In genomic region chr15:29674661-29675533, GRCh38 we compare ENCODE assay signal across 9 cellular contexts.
DNase-seq lines count a peak whose midpoint lies in the region; ATAC-seq and TF ChIP-seq lines count a peak whose summit lies in the region.
"Had no signal": no experiment of that assay in that cellular context is flagged by ENCODE, and none has a peak within 500 bp of the region (broad histone marks: within the 10 kb centered on the region; RNA-seq: fewer than 3 reads in every experiment).

No MANE protein-coding gene starts in this region.

- ATAC-seq in Panc1 = peak; percentile 93

- H3K4me1 ChIP-seq in Panc1 (ENCODE audit: control insufficient read depth, insufficient read depth, low read length) = peaks cover 15% of the 10 kb centered on the region
- H3K4me1 ChIP-seq in osteoblast (ENCODE audit: insufficient read depth, low read length) = peaks cover 33% of the 10 kb centered on the region

- BruUV-seq in Panc1 (replicated peaks; lab: Mats Ljungman, UMichigan) = no TSS peak

- H3K27me3 ChIP-seq in Panc1 (ENCODE audit: control insufficient read depth, insufficient read depth, low read length) (no peaks in the 10 kb centered on the region), osteoblast (ENCODE audit: insufficient read depth, low read length) (no peaks in the 10 kb centered on the region)

- H3K4me3 ChIP-seq in Panc1 (ENCODE audit: low read depth in 2 of 2, low read length in 2 of 2) (peak overlapping the region; percentile 54 to 64), osteoblast (ENCODE audit: insufficient read depth, low read length) (peak overlapping the region; percentile 74)

- H3K36me3 ChIP-seq in Panc1 (ENCODE audit: control insufficient read depth, insufficient read depth, low read length) (no peaks in the 10 kb centered on the region), osteoblast (ENCODE audit: insufficient read depth, low read length) (no peaks in the 10 kb centered on the region)

- no peak for TF ChIP-seq CTCF in Panc1 (IDR thresholded peaks at IDR 0.05)
- TF ChIP-seq CTCF in osteoblast (IDR thresholded peaks at IDR 0.05; ENCODE audit: extremely low read depth, low read depth, low read length) = no peak
- TF ChIP-seq CTCF in GM13977 (IDR thresholded peaks at IDR 0.05; ENCODE audit: extremely low read depth, insufficient read depth, missing control alignments) = no peak

- H2AFZ ChIP-seq in osteoblast (ENCODE audit: low read length) = peak overlapping the region; percentile 60

- in situ Hi-C loops in Panc1 (cut with HindIII; ENCODE audit: low pct_unique_long_range_greater_than_20kb, low sequenced_read_pairs) (no loop called here), GM13977 (cut with MboI; ENCODE audit: low pct_unique_long_range_greater_than_20kb, low sequenced_read_pairs, unreplicated experiment) (no loop called here)

- POLR2A ChIA-PET in Panc1 (lab: Charles Lee) = interaction anchor here (0.5 kb wide), 1 partner anchor 98 kb away, joined by 4 read pairs; no protein-coding TSS in a partner anchor

- CTCF ChIA-PET in Panc1 (lab: Charles Lee) = no interaction called here

- intact Hi-C loops in Panc1 (cut with micrococcal nuclease; ENCODE audit: unreplicated experiment) = no loop called here

- H3K9me3 ChIP-seq in Panc1 (ENCODE audit: control insufficient read depth, insufficient read depth, low read depth, low read length) = no peaks in the 10 kb centered on the region
- H3K9me3 ChIP-seq in osteoblast (ENCODE audit: low read depth, low read length) = no peaks in the 10 kb centered on the region

- H3K27ac ChIP-seq in Panc1 (ENCODE audit: low read length) = peak overlapping the region; percentile 50; the same call in 1 of the 2 replicates
- peak overlapping the region; percentile 14 for H3K27ac ChIP-seq in osteoblast (ENCODE audit: low read depth, low read length)

- DNase-seq in DMS114 treated with DMSO at 0.1 percent for 48 hours (lab: John Stamatoyannopoulos, UW; ENCODE audit: unreplicated experiment) (peak; percentile 52), Panc1 (ENCODE audit: low read depth, low spot score) (no peak), glomerular visceral epithelial cell (ENCODE audit: extremely low spot score) (peak; percentile 62), osteoblast (ENCODE audit: insufficient read length, low spot score, missing footprints) (peak; percentile 96), SIG-M5 treated with dmso at 0.1 percent for 504 hours (lab: John Stamatoyannopoulos, UW; ENCODE audit: unreplicated experiment) (no peak), NCI-H2196 (lab: John Stamatoyannopoulos, UW; ENCODE audit: unreplicated experiment) (no peak), MV-4-11 (lab: John Stamatoyannopoulos, UW) (no peak), GM13977 (ENCODE audit: low spot score) (no peak)
- DNase-seq: activated B cell treated with CpG ODN at 0.5 μM for 24 hours had no signal

- no peaks in the 10 kb centered on the region for H3K79me2 ChIP-seq in osteoblast (ENCODE audit: insufficient read depth, low read length)

- peak overlapping the region; percentile 80 for H3K4me2 ChIP-seq in osteoblast (ENCODE audit: insufficient read depth, low read length)

- H4K20me1 ChIP-seq in osteoblast (ENCODE audit: insufficient read depth, low read length) = no peaks in the 10 kb centered on the region

Comparison
In these comparisons a context has a peak if more than half of its experiments do, and no peak if none do; other contexts are left out.
1. DNase-seq: peak in DMS114 treated with DMSO at 0.1 percent for 48 hours (single experiment), glomerular visceral epithelial cell (single experiment) and osteoblast (single experiment); none in Panc1 (single experiment), SIG-M5 treated with dmso at 0.1 percent for 504 hours (single experiment), NCI-H2196 (single experiment), MV-4-11 (single experiment) and GM13977 (single experiment).